Comparison of ENCODE assay signal across 1 cellular context in genomic region chr10:79250259-79250658, GRCh38.
A peak's percentile ranks its signal among the peaks of the same experiment; 100 is the strongest.
TF ChIP-seq lines count a peak whose summit lies in the region.

No MANE protein-coding gene starts in this region.

TF ChIP-seq in GM12878, 131 proteins besides CTCF, POLR2A, EP300 and RAD21 (continued from another document):
- TF ChIP-seq MEF2A (IDR thresholded peaks at IDR 0.05; ENCODE audit: insufficient read depth, low read depth, low read length) (no peak), RAD51 (IDR thresholded peaks at IDR 0.05) (peak; percentile 50; the same call in 1 of the 2 replicates), CUX1 (IDR thresholded peaks at IDR 0.05; ENCODE audit: insufficient replicate concordance, low read depth, low read length) (no peak), CHD1 (IDR thresholded peaks at IDR 0.05; ENCODE audit: low read depth, low read length) (no peak)
